ENCODE assay signal across 8 cellular contexts in genomic region chr1:221435510-221435909, GRCh38.
DNase-seq lines count a peak whose midpoint lies in the region; ATAC-seq, FAIRE-seq and TF ChIP-seq lines count a peak whose summit lies in the region.

No MANE protein-coding gene starts in this region.

- no peak overlapping the region for H3K4me2 ChIP-seq in A549
- peak overlapping the region; percentile 4 for H3K4me2 ChIP-seq in smooth muscle cell

- peaks cover 21% of the 10 kb centered on the region for H3F3A ChIP-seq in smooth muscle cell (ENCODE audit: low read depth)

- TF ChIP-seq POLR2A in A549 (IDR thresholded peaks at IDR 0.05; ENCODE audit: low read length): no peak
- no peak for TF ChIP-seq POLR2A in lower leg skin (IDR thresholded peaks at IDR 0.05)

- TF ChIP-seq EP300 in A549 (IDR thresholded peaks at IDR 0.05): no peak

- TF ChIP-seq CTCF in A549 (IDR thresholded peaks at IDR 0.05) (peak; percentile 85), GM12875 (IDR thresholded peaks at IDR 0.05; ENCODE audit: borderline replicate concordance, insufficient read depth, low read depth, low read length) (peak; percentile 74), smooth muscle cell (IDR thresholded peaks at IDR 0.05; ENCODE audit: borderline replicate concordance, insufficient read depth, poor library complexity, severe bottlenecking) (peak; percentile 95), lower leg skin (IDR thresholded peaks at IDR 0.05) (peak in 1 of 3 donors; percentile 73)

- POLR2A ChIA-PET in A549 (lab: Yijun Ruan, JAX): interaction anchor here (0.7 kb wide), 1 partner anchor 172 kb away, joined by 3 read pairs; no protein-coding TSS in a partner anchor

- FAIRE-seq in A549 (lab: Jason Lieb, UNC): no peak

- no peaks in the 10 kb centered on the region for H3K79me2 ChIP-seq in smooth muscle cell (ENCODE audit: low read depth)

- H4K20me1 ChIP-seq in smooth muscle cell (ENCODE audit: low read depth): no peaks in the 10 kb centered on the region

- intact Hi-C loops in left ventricle myocardium superior (cut with micrococcal nuclease): loop anchor here (5.0 to 10.0 kb wide), 2 partner anchors 563 to 631 kb away; no protein-coding TSS in a partner anchor
- intact Hi-C loops in lower leg skin (cut with DNase I; ENCODE audit: low total_unique reads): no loop called here

- DNase-seq in A549 (ENCODE audit: low read depth in 1 of 2, low spot score in 1 of 2) (peak; percentile 36 to 66), NCI-H2196 treated with DMSO at 0.1 percent for 48 hours (lab: John Stamatoyannopoulos, UW; ENCODE audit: unreplicated experiment) (peak; percentile 11), adipocyte (ENCODE audit: low read depth) (peak; percentile 90), left ventricle myocardium superior (no peak), smooth muscle cell (lab: John Stamatoyannopoulos, UW; ENCODE audit: unreplicated experiment) (no peak), lower leg skin (ENCODE audit: low spot score in 2 of 2) (no peak)

- H3K9ac ChIP-seq in adipocyte (ENCODE audit: low read length) (no peak overlapping the region), smooth muscle cell (ENCODE audit: low read depth) (no peak overlapping the region)

- H2AFZ ChIP-seq in smooth muscle cell (ENCODE audit: low read depth): peak overlapping the region; percentile 20

- no peaks in the 10 kb centered on the region for H3K9me3 ChIP-seq in A549
- H3K9me3 ChIP-seq in adipocyte (ENCODE audit: control insufficient read depth, low read length): no peaks in the 10 kb centered on the region
- no peaks in the 10 kb centered on the region for H3K9me3 ChIP-seq in smooth muscle cell (replicated peaks; ENCODE audit: low read depth)

- CTCF ChIA-PET in A549 (lab: Yijun Ruan, JAX): interaction anchor here (0.7 to 2.6 kb wide), 39 partner anchors 9 to 1020 kb away, joined by 3 to 17 read pairs (median 4); no protein-coding TSS in a partner anchor

- H3K36me3 ChIP-seq in adipocyte (ENCODE audit: control insufficient read depth, insufficient read depth, low read length, severe bottlenecking) (no peaks in the 10 kb centered on the region), smooth muscle cell (ENCODE audit: low read depth) (no peaks in the 10 kb centered on the region)

- H3K4me3 ChIP-seq in A549 (no peak overlapping the region), GM12875 (ENCODE audit: low read depth, low read length) (no peak overlapping the region), adipocyte (ENCODE audit: low read length) (no peak overlapping the region), smooth muscle cell (no peak overlapping the region), lower leg skin (ENCODE audit: low read depth, poor library complexity, severe bottlenecking) (no peak overlapping the region)

- H3K27ac ChIP-seq in A549: no peak overlapping the region
- H3K27ac ChIP-seq in smooth muscle cell (ENCODE audit: low read depth): peak overlapping the region; percentile 99

- H3K4me1 ChIP-seq in A549 (peaks cover 21% of the 10 kb centered on the region), adipocyte (ENCODE audit: control insufficient read depth, insufficient read depth, low read length) (peaks cover 21% of the 10 kb centered on the region), smooth muscle cell (ENCODE audit: low read depth) (peaks cover 19% of the 10 kb centered on the region)

- peak; percentile 35 to 59; a peak in 3 of 6 replicates for ATAC-seq in A549
- peak; percentile 51 for ATAC-seq in HG02981 (IDR thresholded peaks at IDR 0.05; ENCODE audit: unreplicated experiment)
- peak; percentile 82 for ATAC-seq in left ventricle myocardium superior

- peak; percentile 84 to 86 for TF ChIP-seq RAD21 in A549 (conservative IDR thresholded peaks at IDR 0.05 in 1 of 2, IDR thresholded peaks at IDR 0.05 in 1 of 2)

- H3K27me3 ChIP-seq in adipocyte (replicated peaks; ENCODE audit: control insufficient read depth, insufficient read depth, low read length): no peaks in the 10 kb centered on the region
- H3K27me3 ChIP-seq in smooth muscle cell (ENCODE audit: low read depth): no peaks in the 10 kb centered on the region

TF ChIP-seq in A549, 52 proteins besides CTCF, POLR2A, EP300 and RAD21:
- no peak for TF ChIP-seq HEYL (CRISPR knock-in tag; IDR thresholded peaks at IDR 0.05)
- TF ChIP-seq SMC3 (IDR thresholded peaks at IDR 0.05): peak; percentile 85

Comparison
In these comparisons a context has a peak if more than half of its experiments do, and no peak if none do; other contexts are left out.
1. DNase-seq: peak in A549 (2 of 2), NCI-H2196 treated with DMSO at 0.1 percent for 48 hours (single experiment) and adipocyte (single experiment); none in left ventricle myocardium superior (single experiment), smooth muscle cell (single experiment) and lower leg skin (0 of 2).
2. Peak in every context shown above with its lines, with median percentiles within 50 percentile points of each other: ATAC-seq.